In the genomic region with DNA sequence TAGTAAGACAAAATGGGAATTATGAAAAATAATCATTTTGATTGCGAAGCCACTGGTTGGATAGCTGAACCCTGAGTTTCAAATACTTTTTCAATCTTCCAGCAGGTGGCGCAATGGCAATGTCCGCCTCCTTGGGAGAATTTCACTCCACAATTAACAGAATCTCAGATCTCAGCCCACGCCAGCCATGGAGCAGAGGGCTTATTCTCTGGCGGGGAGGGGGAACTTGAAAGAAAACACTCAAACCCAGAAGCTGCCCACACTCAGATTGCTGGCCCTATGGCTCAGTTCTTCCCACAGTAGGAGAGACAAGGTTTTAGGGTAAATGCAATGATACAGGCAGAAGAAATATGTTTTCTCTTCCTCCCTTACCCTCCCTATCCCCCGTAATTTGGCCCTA, we compare ENCODE assay signal across 8 cellular contexts. TPM values are rescaled to one million over a fixed set of nuclear protein-coding genes. Genes with fewer than 3 reads are reported as not detected.
DNase-seq lines count a peak whose midpoint lies in the region; ATAC-seq and TF ChIP-seq lines count a peak whose summit lies in the region.

No MANE protein-coding gene starts in this region.

- no peaks in the 10 kb centered on the region for H3K9me3 ChIP-seq in RWPE2 (ENCODE audit: severe bottlenecking)

- TF ChIP-seq CTCF in RWPE2 (IDR thresholded peaks at IDR 0.05; ENCODE audit: poor library complexity, severe bottlenecking) = peak; percentile 86
- TF ChIP-seq CTCF in glutamatergic neuron (IDR thresholded peaks at IDR 0.05; ENCODE audit: partially characterized antibody, unreplicated experiment) = peak; percentile 92

- H3K4me1 Mint-ChIP-seq in glutamatergic neuron (ENCODE audit: low read depth, unreplicated experiment) = peaks cover 19% of the 10 kb centered on the region

- H3K36me3 Mint-ChIP-seq in glutamatergic neuron (ENCODE audit: unreplicated experiment) = no peaks in the 10 kb centered on the region

- peaks cover 7% of the 10 kb centered on the region for H3K27me3 Mint-ChIP-seq in glutamatergic neuron (ENCODE audit: unreplicated experiment)

- no peak overlapping the region for H3K4me3 ChIP-seq in RWPE2 (ENCODE audit: severe bottlenecking)

- H3K36me3 ChIP-seq in RWPE2 (ENCODE audit: low read depth) = no peaks in the 10 kb centered on the region

- no peak overlapping the region for H3K4me3 Mint-ChIP-seq in glutamatergic neuron (ENCODE audit: unreplicated experiment)

- H3K9me3 Mint-ChIP-seq in glutamatergic neuron (ENCODE audit: unreplicated experiment) = peaks cover 6% of the 10 kb centered on the region

- no peak overlapping the region for H3K27ac Mint-ChIP-seq in glutamatergic neuron (ENCODE audit: unreplicated experiment)

- H3K27ac ChIP-seq in RWPE2 (ENCODE audit: poor library complexity, severe bottlenecking) = no peak overlapping the region

- no peaks in the 10 kb centered on the region for H3K4me1 ChIP-seq in RWPE2 (ENCODE audit: insufficient read depth, poor library complexity, severe bottlenecking)

- ATAC-seq in RWPE2 (ENCODE audit: low read depth) (peak; percentile 49; the same call in 2 of the 3 replicates), GM21576 (IDR thresholded peaks at IDR 0.05; ENCODE audit: unreplicated experiment) (no peak)

- peaks cover 10% of the 10 kb centered on the region for H3K27me3 ChIP-seq in RWPE2 (ENCODE audit: insufficient read depth, poor library complexity, severe bottlenecking)

- DNase-seq in NCI-H2081 (lab: John Stamatoyannopoulos, UW) = peak; percentile 49 to 54
- DNase-seq in NCI-H2081 treated with DMSO at 0.1 percent for 48 hours (lab: John Stamatoyannopoulos, UW) = no peak
- peak; percentile 46 for DNase-seq in HuH-7 (ENCODE audit: low spot score)
- DNase-seq in RWPE2 (ENCODE audit: low spot score) = no peak
- DNase-seq in activated naive CD4-positive, alpha-beta T cell treated with anti-CD3 and anti-CD28 coated beads, Interleukin-2, amount 50 U/mL, for 16 hours = peak; percentile 43
- peak; percentile 69 for DNase-seq in glutamatergic neuron
- DNase-seq in pulmonary artery endothelial cell (ENCODE audit: low read depth, low spot score) = peak; percentile 13

RNA-seq across cellular contexts. Expression of a gene that starts 38.7 kb away (rescaled TPM):
- total RNA-seq in glutamatergic neuron (ENCODE audit: unreplicated experiment) (200 TPM), pulmonary artery endothelial cell (401 and 433 TPM in 2 replicates)

Comparison
In these comparisons a context has a peak if more than half of its experiments do, and no peak if none do; other contexts are left out.
1. DNase-seq: peak in NCI-H2081 (2 of 2), HuH-7 (single experiment), activated naive CD4-positive, alpha-beta T cell treated with anti-CD3 and anti-CD28 coated beads, Interleukin-2, amount 50 U/mL, for 16 hours (single experiment), glutamatergic neuron (single experiment) and pulmonary artery endothelial cell (single experiment); none in NCI-H2081 treated with DMSO at 0.1 percent for 48 hours (single experiment) and RWPE2 (single experiment).